15 cellular contexts compared by ENCODE assay signal in genomic region chr5:107247427-107247826, GRCh38.
"Had no signal": no experiment of that assay in that cellular context is flagged by ENCODE, and none has a peak within 500 bp of the region (broad histone marks: within the 10 kb centered on the region; RNA-seq: fewer than 3 reads in every experiment).

No MANE protein-coding gene starts in this region.

- H3K4me3 ChIP-seq: heart right ventricle, neural progenitor cell, ovary, stomach, testis, upper lobe of left lung had no signal

- H3K4me1 ChIP-seq: testis, upper lobe of left lung had no signal

- H3K9me3 Mint-ChIP-seq: neural progenitor cell, WTC11 had no signal

- DNase-seq: central memory CD4-positive, alpha-beta T cell; cortex of kidney; effector CD8-positive, alpha-beta T cell had no signal

- H3K36me3 ChIP-seq: gastrocnemius medialis, heart right ventricle, neural progenitor cell, ovary, stomach, upper lobe of left lung had no signal

- H3K4me1 Mint-ChIP-seq: naive B cell, neural progenitor cell had no signal

- H3K9ac ChIP-seq: neural progenitor cell had no signal

- H2AFZ ChIP-seq: neural progenitor cell had no signal

- H3K27ac ChIP-seq: heart right ventricle, neural progenitor cell, ovary, stomach, testis, upper lobe of left lung had no signal

- H3K9me3 ChIP-seq: gastrocnemius medialis, heart right ventricle, ovary, stomach, testis, upper lobe of left lung had no signal

- ATAC-seq: activated CD8-positive, alpha-beta T cell treated with anti-CD3 and anti-CD28 coated beads, Interleukin-2, amount 10 ng/mL, durations not matched to agents 7 days and 5 days; activated naive CD4-positive, alpha-beta T cell treated with anti-CD3 and anti-CD28 coated beads, Interleukin-2, amount 50 U/mL, for 72 hours; sciatic nerve had no signal

- H3K27ac Mint-ChIP-seq: activated CD8-positive, alpha-beta T cell treated with anti-CD3 and anti-CD28 coated beads, Interleukin-2, amount 10 ng/mL, durations not matched to agents 7 days and 5 days; activated naive CD4-positive, alpha-beta T cell treated with anti-CD3 and anti-CD28 coated beads, Interleukin-2, amount 50 U/mL, for 72 hours; naive B cell; neural progenitor cell; WTC11 had no signal

- H3K4me3 Mint-ChIP-seq: activated CD8-positive, alpha-beta T cell treated with anti-CD3 and anti-CD28 coated beads, Interleukin-2, amount 10 ng/mL, durations not matched to agents 7 days and 5 days; naive B cell; neural progenitor cell; WTC11 had no signal

- H3K36me3 Mint-ChIP-seq: activated naive CD4-positive, alpha-beta T cell treated with anti-CD3 and anti-CD28 coated beads, Interleukin-2, amount 50 U/mL, for 72 hours; naive B cell; neural progenitor cell; WTC11 had no signal

- H3K4me2 ChIP-seq: neural progenitor cell had no signal

- H3K27me3 ChIP-seq: gastrocnemius medialis, heart right ventricle, neural progenitor cell, ovary, stomach, testis, upper lobe of left lung had no signal
